18 cellular contexts compared by ENCODE assay signal in genomic region chr19:51891193-51891747, GRCh38. TPM values are rescaled to one million over a fixed set of nuclear protein-coding genes. Genes with fewer than 3 reads are reported as not detected.
DNase-seq lines count a peak whose midpoint lies in the region; ATAC-seq, FAIRE-seq and TF ChIP-seq lines count a peak whose summit lies in the region.
"Had no signal": no experiment of that assay in that cellular context is flagged by ENCODE, and none has a peak within 500 bp of the region (broad histone marks: within the 10 kb centered on the region; RNA-seq: fewer than 3 reads in every experiment).

No MANE protein-coding gene starts in this region.

- H3K9me3 ChIP-seq in CD4-positive, alpha-beta memory T cell (ENCODE audit: control insufficient read depth in 1 of 2, low read length in 2 of 2): peaks cover 25 to 81% of the 10 kb centered on the region in 2 donors
- peaks cover 44% of the 10 kb centered on the region in 2 experiments for H3K9me3 ChIP-seq in HCT116 (ENCODE audit: control insufficient read depth in 1 of 2, insufficient read depth in 1 of 2, low read depth in 1 of 2, low read length in 2 of 2)
- H3K9me3 ChIP-seq in K562 (replicated peaks; ENCODE audit: control insufficient read depth, insufficient read depth, low read depth, low read length): peaks cover 45% of the 10 kb centered on the region
- H3K9me3 ChIP-seq in mucosa of rectum (ENCODE audit: control insufficient read depth in 2 of 2, low read length in 2 of 2): peaks cover 50 to 56% of the 10 kb centered on the region in 2 donors

- ATAC-seq in HCT116: no peak
- ATAC-seq in K562: no peak
- ATAC-seq: gastroesophageal sphincter, left colon, T-helper 17 cell had no signal

- POLR2A ChIA-PET in CD4-positive, alpha-beta memory T cell (lab: Charles Lee; ENCODE audit: partially characterized antibody): no interaction called here
- POLR2A ChIA-PET in HCT116 (lab: Charles Lee) (no interaction called here), K562 (lab: Yijun Ruan, JAX) (interaction anchor here (0.5 kb wide), 1 partner anchor 24 kb away, joined by 3 read pairs; no protein-coding TSS in a partner anchor)

- H3K9ac ChIP-seq in HCT116 (ENCODE audit: low read length) (no peak overlapping the region), K562 (ENCODE audit: insufficient read depth in 1 of 2, low read depth in 2 of 2, low read length in 2 of 2) (no peak overlapping the region), mucosa of rectum (ENCODE audit: low read depth in 1 of 2, low read length in 2 of 2) (no peak overlapping the region)

- H3K36me3 ChIP-seq in CD4-positive, alpha-beta memory T cell (ENCODE audit: insufficient read depth, low read length): peaks cover 47% of the 10 kb centered on the region
- H3K36me3 ChIP-seq in HCT116 (ENCODE audit: control insufficient read depth in 1 of 2, insufficient read depth in 2 of 2, low read length in 2 of 2) (peaks cover 38 to 69% of the 10 kb centered on the region in 2 experiments), K562 (ENCODE audit: control insufficient read depth, insufficient read depth, low read length) (peaks cover 70% of the 10 kb centered on the region), mucosa of rectum (ENCODE audit: control insufficient read depth in 2 of 2, insufficient read depth in 2 of 2, low read length in 2 of 2) (peaks cover 56 to 60% of the 10 kb centered on the region in 2 donors)

- H3K4me1 ChIP-seq in CD4-positive, alpha-beta memory T cell (ENCODE audit: insufficient read depth, low read length): no peaks in the 10 kb centered on the region
- H3K4me1 ChIP-seq in HCT116 (ENCODE audit: control insufficient read depth in 1 of 2, insufficient read depth in 2 of 2, low read length in 2 of 2): no peaks in the 10 kb centered on the region
- peaks cover 0 to 3% of the 10 kb centered on the region in 2 experiments; a peak in 1 of 5 replicates for H3K4me1 ChIP-seq in K562 (replicated peaks in 1 of 2; ENCODE audit: control insufficient read depth in 2 of 2, insufficient read depth in 2 of 2, low read length in 2 of 2)
- H3K4me1 ChIP-seq in mucosa of rectum (ENCODE audit: control insufficient read depth in 2 of 2, insufficient read depth in 2 of 2, low read length in 2 of 2): peaks cover 0 to 3% of the 10 kb centered on the region in 2 donors

- peak overlapping the region in 1 of 8 donors; percentile 4 for H3K4me3 Mint-ChIP-seq in CD4-positive, alpha-beta memory T cell
- H3K4me3 Mint-ChIP-seq: activated B cell treated with CpG ODN at 0.5 μM for 24 hours, T-helper 17 cell had no signal

- no peak for TF ChIP-seq RAD21 in HCT116 (IDR thresholded peaks at IDR 0.05; ENCODE audit: low read depth)
- no peak for TF ChIP-seq RAD21 in K562 (CRISPR knock-in tag; conservative IDR thresholded peaks at IDR 0.05 in 1 of 2, IDR thresholded peaks at IDR 0.05 in 1 of 2)

- no peaks in the 10 kb centered on the region; the same call in 1 of the 2 replicates for H3K79me2 ChIP-seq in HCT116 (ENCODE audit: insufficient read depth, low read length)
- no peaks in the 10 kb centered on the region; the same call in 2 of the 3 replicates for H3K79me2 ChIP-seq in K562 (ENCODE audit: control insufficient read depth, insufficient read depth, low read length)

- peaks cover 4 to 99% (median 94%) of the 10 kb centered on the region in 8 donors for H3K9me3 Mint-ChIP-seq in CD4-positive, alpha-beta memory T cell

- H3K4me2 ChIP-seq in HCT116 (ENCODE audit: low read length): no peak overlapping the region
- no peak overlapping the region for H3K4me2 ChIP-seq in K562 (ENCODE audit: insufficient read depth, low read length)
- H3K4me2 ChIP-seq: PC-9 had no signal

- CTCF ChIA-PET in CD4-positive, alpha-beta memory T cell (lab: Charles Lee; ENCODE audit: partially characterized antibody): no interaction called here
- CTCF ChIA-PET in HCT116 (lab: Charles Lee): no interaction called here
- CTCF ChIA-PET in K562 (lab: Yijun Ruan, JAX; ENCODE audit: low intra/inter-chr PET ratio): no interaction called here

- H3K9me1 ChIP-seq in K562 (ENCODE audit: control insufficient read depth, insufficient read depth, low read length): no peaks in the 10 kb centered on the region

- TF ChIP-seq POLR2A in HCT116 (IDR thresholded peaks at IDR 0.05; ENCODE audit: borderline replicate concordance, extremely low read depth, insufficient read depth, insufficient read length) (no peak), K562 (conservative IDR thresholded peaks at IDR 0.05) (no peak)

- H3K4me1 Mint-ChIP-seq in CD4-positive, alpha-beta memory T cell: peaks cover 0 to 7% (median 2%) of the 10 kb centered on the region in 4 donors
- H3K4me1 Mint-ChIP-seq: T-helper 17 cell had no signal

- TF ChIP-seq CTCF in HCT116 (IDR thresholded peaks at IDR 0.05 in 2 of 3, conservative IDR thresholded peaks at IDR 0.05 in 1 of 3; ENCODE audit: borderline replicate concordance in 1 of 3, insufficient read depth in 1 of 3, low read depth in 2 of 3, low read length in 2 of 3) (no peak), K562 (IDR thresholded peaks at IDR 0.05 in 2 of 3, conservative IDR thresholded peaks at IDR 0.05 in 1 of 3; ENCODE audit: insufficient read depth in 2 of 3, low read depth in 1 of 3, low read length in 3 of 3) (no peak)

- H3K27ac ChIP-seq in CD4-positive, alpha-beta memory T cell (ENCODE audit: low read depth, low read length): no peak overlapping the region
- H3K27ac ChIP-seq in HCT116 (ENCODE audit: low read depth, low read length) (no peak overlapping the region), K562 (ENCODE audit: extremely low read depth, low read depth, low read length) (no peak overlapping the region), mucosa of rectum (ENCODE audit: low read depth in 2 of 2, low read length in 2 of 2) (no peak overlapping the region)
- H3K27ac ChIP-seq: brain microvascular endothelial cell, gastroesophageal sphincter, PC-9 had no signal

- DNase-seq in CD4-positive, alpha-beta memory T cell: peak in 2 of 5 donors; percentile 7 to 12
- DNase-seq in HCT116 (ENCODE audit: low read depth, low spot score) (no peak), K562 (ENCODE audit: extremely low read depth in 1 of 4, low spot score in 3 of 4) (no peak), NCI-H1105 treated with DMSO at 0.1 percent for 48 hours (lab: John Stamatoyannopoulos, UW) (no peak), HCEC 1CT (no peak), NCI-H774 (lab: John Stamatoyannopoulos, UW) (no peak), RKO (ENCODE audit: low spot score) (no peak)
- DNase-seq: activated B cell treated with CpG ODN at 0.5 μM for 24 hours, brain microvascular endothelial cell, left colon, NCI-H1436, NCI-H2171, NCI-H526 treated with DMSO at 0.1 percent for 48 hours, PC-9, T-helper 17 cell had no signal

- peaks cover 80 to 87% of the 10 kb centered on the region in 2 donors for H3K36me3 Mint-ChIP-seq in CD4-positive, alpha-beta memory T cell

- BruUV-seq in HCT116 (replicated peaks; lab: Mats Ljungman, UMichigan) (TSS peak; percentile 25), K562 (replicated peaks; lab: Mats Ljungman, UMichigan) (TSS peak; percentile 10)

- H3K9me2 ChIP-seq in HCT116 (ENCODE audit: insufficient read depth): no peaks in the 10 kb centered on the region

- no peaks in the 10 kb centered on the region for H3K27me3 Mint-ChIP-seq in CD4-positive, alpha-beta memory T cell
- H3K27me3 Mint-ChIP-seq: activated B cell treated with CpG ODN at 0.5 μM for 24 hours, T-helper 17 cell had no signal

- H3K27ac Mint-ChIP-seq in CD4-positive, alpha-beta memory T cell: peak overlapping the region in 1 of 7 donors; percentile 51
- H3K27ac Mint-ChIP-seq: activated B cell treated with CpG ODN at 0.5 μM for 24 hours, T-helper 17 cell had no signal

- H3K4me3 ChIP-seq in CD4-positive, alpha-beta memory T cell (ENCODE audit: low read length in 2 of 2): peak overlapping the region; percentile 20 to 29
- H3K4me3 ChIP-seq in HCT116 (replicated peaks in 1 of 2; ENCODE audit: low read depth in 1 of 2, low read length in 2 of 2): no peak overlapping the region
- H3K4me3 ChIP-seq in K562: no peak overlapping the region
- H3K4me3 ChIP-seq in mucosa of rectum (ENCODE audit: low read length in 2 of 2): peak overlapping the region; percentile 1 to 17
- H3K4me3 ChIP-seq: gastroesophageal sphincter, PC-9 had no signal

- no peaks in the 10 kb centered on the region for H4K20me1 ChIP-seq in HCT116 (ENCODE audit: insufficient read depth)
- H4K20me1 ChIP-seq in K562 (replicated peaks; ENCODE audit: control insufficient read depth, insufficient read depth, low read length): no peaks in the 10 kb centered on the region

- no peak for TF ChIP-seq EP300 in K562 (IDR thresholded peaks at IDR 0.05; ENCODE audit: low read length)

- no peak for FAIRE-seq in K562 (lab: Jason Lieb, UNC)
- FAIRE-seq: HTR-8/SVneo had no signal

- 90% methylated on average over 10 of the region's 10 CpGs for WGBS in K562 (ENCODE audit: insufficient coverage, low coverage, missing lambda C conversion rate)

- in situ Hi-C loops in K562 (cut with MboI): no loop called here

- no peak overlapping the region for H2AFZ ChIP-seq in HCT116 (ENCODE audit: low read depth, low read length, poor library complexity, severe bottlenecking)
- H2AFZ ChIP-seq in K562 (ENCODE audit: low read depth, low read length): no peak overlapping the region
- H2AFZ ChIP-seq: PC-9 had no signal

- RAD21 ChIA-PET in HCT116 (lab: Charles Lee; ENCODE audit: low non-redundant PET in 1 of 2, low total read pairs in 2 of 2, uncharacterized antibody in 2 of 2, unreplicated experiment in 2 of 2): no interaction called here

- intact Hi-C loops in CD4-positive, alpha-beta memory T cell (cut with micrococcal nuclease): no loop called here
- intact Hi-C loops in HCT116 (cut with micrococcal nuclease) (no loop called here), K562 (cut with micrococcal nuclease) (no loop called here)

- no peaks in the 10 kb centered on the region for H3K27me3 ChIP-seq in CD4-positive, alpha-beta memory T cell (ENCODE audit: insufficient read depth, low read length)
- no peaks in the 10 kb centered on the region for H3K27me3 ChIP-seq in HCT116 (ENCODE audit: insufficient read depth, low read length)
- H3K27me3 ChIP-seq in K562 (ENCODE audit: control insufficient read depth in 2 of 2, insufficient read depth in 2 of 2, low read length in 2 of 2): no peaks in the 10 kb centered on the region
- H3K27me3 ChIP-seq in mucosa of rectum (ENCODE audit: control insufficient read depth in 2 of 2, insufficient read depth in 2 of 2, low read length in 2 of 2): no peaks in the 10 kb centered on the region
- H3K27me3 ChIP-seq: brain microvascular endothelial cell, gastroesophageal sphincter had no signal

RNA-seq across cellular contexts. Expression of gene ZNF577, which starts 3.5 kb away (rescaled TPM):
- 10 to 100 TPM; 18.5 to 21.0 TPM for total RNA-seq in CD4-positive, alpha-beta memory T cell
- polyA plus RNA-seq in CD4-positive, alpha-beta memory T cell: 1 to 10 TPM; 2.2 to 4.5 TPM
- total RNA-seq in HCT116 (2021; ENCODE audit: unreplicated experiment): 5.8 TPM
- polyA plus RNA-seq in HCT116 (2012): 1.7 and 2.9 TPM in 2 replicates
- 47.4 and 101 TPM in 2 replicates for total RNA-seq in K562 (2011; cell fraction: chromatin; rRNA removed; ENCODE audit: low replicate concordance)
- total RNA-seq in K562 (2011; cell fraction: nucleolus; rRNA removed): 26.7 and 28.6 TPM in 2 replicates
- 60.1 and 68.1 TPM in 2 replicates for total RNA-seq in K562 (2011; cell fraction: nucleoplasm; rRNA removed)
- total RNA-seq in K562 (2014; rRNA removed): 4.2 and 7.8 TPM in 2 replicates
- total RNA-seq in K562 (2014; rRNA removed; fragmentation: Illumina TruSeq; extraction: Trizol): 8.9 and 9.9 TPM in 2 replicates
- 9.0 and 9.4 TPM in 2 replicates for total RNA-seq in K562 (2015; rRNA removed; fragmentation: Illumina TruSeq; extraction: Trizol)
- total RNA-seq in K562 (2021): 5.6 and 6.4 TPM in 2 replicates
- 11.2 and 12.7 TPM in 2 replicates for polyA plus RNA-seq in K562 (2011; rRNA removed)
- 2.5 and 6.4 TPM in 2 replicates for polyA plus RNA-seq in K562 (2011; cell fraction: cytosol; rRNA removed)
- polyA plus RNA-seq in K562 (2011; cell fraction: nucleus; rRNA removed): 38.5 and 43.0 TPM in 2 replicates
- 2.9 and 4.1 TPM in 2 replicates for polyA plus RNA-seq in K562 (2012)
- polyA plus RNA-seq in K562 (2014; fragmentation: Illumina TruSeq; extraction: Trizol): 7.5 and 9.1 TPM in 2 replicates
- polyA plus RNA-seq in K562 (2014; fragmentation: Nextera tagmentation; extraction: Ambion mirVana): 1 to 10 TPM; 1.3 to 3.5 TPM
- polyA plus RNA-seq in K562 (2014; rRNA removed): 7.0 and 7.6 TPM in 2 replicates
- polyA minus RNA-seq in K562 (2011; rRNA and poly(A)+ RNA removed): 30.2 and 33.7 TPM in 2 replicates
- polyA minus RNA-seq in K562 (2011; cell fraction: cytosol; rRNA and poly(A)+ RNA removed): 4.0 and 5.4 TPM in 2 replicates
- 22.5 and 27.5 TPM in 2 replicates for polyA minus RNA-seq in K562 (2011; cell fraction: nucleus; rRNA and poly(A)+ RNA removed)

RNA-seq across cellular contexts. Expression of gene ZNF649, which starts 13.5 kb away (rescaled TPM):
- total RNA-seq in CD4-positive, alpha-beta memory T cell: 10 to 100 TPM; 28.6 to 30.8 TPM
- 10 to 100 TPM in 1 of 2 donors, 1 to 10 TPM in 1; 3.6 to 10.2 TPM for polyA plus RNA-seq in CD4-positive, alpha-beta memory T cell
- total RNA-seq in HCT116 (2021; ENCODE audit: unreplicated experiment) (7.3 TPM), K562 (2014; rRNA removed) (7.4 and 9.9 TPM in 2 replicates), K562 (2014; rRNA removed; fragmentation: Illumina TruSeq; extraction: Trizol) (13.6 and 14.9 TPM in 2 replicates), K562 (2015; rRNA removed; fragmentation: Illumina TruSeq; extraction: Trizol) (10.2 and 10.6 TPM in 2 replicates), K562 (2021) (8.3 and 9.0 TPM in 2 replicates)
- polyA plus RNA-seq in HCT116 (2012): 1.8 and 1.9 TPM in 2 replicates
- total RNA-seq in K562 (2011; cell fraction: chromatin; rRNA removed; ENCODE audit: low replicate concordance): 43.6 and 88.5 TPM in 2 replicates
- 34.0 and 34.2 TPM in 2 replicates for total RNA-seq in K562 (2011; cell fraction: nucleolus; rRNA removed)
- 44.3 and 48.2 TPM in 2 replicates for total RNA-seq in K562 (2011; cell fraction: nucleoplasm; rRNA removed)
- polyA plus RNA-seq in K562 (2011; rRNA removed) (6.8 and 8.4 TPM in 2 replicates), K562 (2014; fragmentation: Illumina TruSeq; extraction: Trizol) (5.9 and 6.7 TPM in 2 replicates), K562 (2014; fragmentation: Nextera tagmentation; extraction: Ambion mirVana) (1 to 10 TPM; 1.4 to 2.7 TPM), K562 (2014; rRNA removed) (5.0 and 7.3 TPM in 2 replicates)
- polyA plus RNA-seq in K562 (2011; cell fraction: cytosol; rRNA removed): 1.5 and 2.1 TPM in 2 replicates
- 17.2 and 17.4 TPM in 2 replicates for polyA plus RNA-seq in K562 (2011; cell fraction: nucleus; rRNA removed)
- polyA plus RNA-seq in K562 (2012): 4.4 and 5.4 TPM in 2 replicates
- 32.3 and 32.7 TPM in 2 replicates for polyA minus RNA-seq in K562 (2011; rRNA and poly(A)+ RNA removed)
- 2.6 and 5.1 TPM in 2 replicates for polyA minus RNA-seq in K562 (2011; cell fraction: cytosol; rRNA and poly(A)+ RNA removed)
- polyA minus RNA-seq in K562 (2011; cell fraction: nucleus; rRNA and poly(A)+ RNA removed): 25.4 and 38.3 TPM in 2 replicates

RNA-seq across cellular contexts. Expression of gene ZNF613, which starts 36.0 kb away (rescaled TPM):
- 1 to 10 TPM; 8.0 to 8.9 TPM for total RNA-seq in CD4-positive, alpha-beta memory T cell
- polyA plus RNA-seq in CD4-positive, alpha-beta memory T cell: 1 to 10 TPM; 3.9 to 5.8 TPM
- total RNA-seq in HCT116 (2021; ENCODE audit: unreplicated experiment) (2.2 TPM), K562 (2014; rRNA removed) (2.4 and 2.8 TPM in 2 replicates), K562 (2014; rRNA removed; fragmentation: Illumina TruSeq; extraction: Trizol) (4.4 and 5.3 TPM in 2 replicates), K562 (2015; rRNA removed; fragmentation: Illumina TruSeq; extraction: Trizol) (2.8 and 3.7 TPM in 2 replicates), K562 (2021) (1.7 and 2.4 TPM in 2 replicates)
- polyA plus RNA-seq in HCT116 (2012): 0.94 and 2.7 TPM in 2 replicates
- total RNA-seq in K562 (2011; cell fraction: chromatin; rRNA removed; ENCODE audit: low replicate concordance): 6.8 and 8.0 TPM in 2 replicates
- 3.9 and 4.3 TPM in 2 replicates for total RNA-seq in K562 (2011; cell fraction: nucleolus; rRNA removed)
- total RNA-seq in K562 (2011; cell fraction: nucleoplasm; rRNA removed): 4.8 and 5.1 TPM in 2 replicates
- polyA plus RNA-seq in K562 (2011; rRNA removed) (1.8 and 2.7 TPM in 2 replicates), K562 (2014; fragmentation: Illumina TruSeq; extraction: Trizol) (2.4 and 2.7 TPM in 2 replicates), K562 (2014; fragmentation: Nextera tagmentation; extraction: Ambion mirVana) (1 to 10 TPM; 2.3 to 4.5 TPM), K562 (2014; rRNA removed) (2.1 and 2.3 TPM in 2 replicates)
- polyA plus RNA-seq in K562 (2011; cell fraction: cytosol; rRNA removed): 1.3 and 1.7 TPM in 2 replicates
- polyA plus RNA-seq in K562 (2011; cell fraction: nucleus; rRNA removed): 1.6 and 1.7 TPM in 2 replicates
- polyA plus RNA-seq in K562 (2012): 2.4 and 2.5 TPM in 2 replicates
- 7.2 and 7.4 TPM in 2 replicates for polyA minus RNA-seq in K562 (2011; rRNA and poly(A)+ RNA removed)
- polyA minus RNA-seq in K562 (2011; cell fraction: cytosol; rRNA and poly(A)+ RNA removed): 1.4 and 4.5 TPM in 2 replicates
- polyA minus RNA-seq in K562 (2011; cell fraction: nucleus; rRNA and poly(A)+ RNA removed): 2.6 and 7.3 TPM in 2 replicates

Comparison
In these comparisons a context has a peak if more than half of its experiments do, and no peak if none do; other contexts are left out.
1. H3K4me3 ChIP-seq: peak in CD4-positive, alpha-beta memory T cell (2 of 2) and mucosa of rectum (2 of 2); none in HCT116 (0 of 2) and K562 (single experiment).